ENCODE assay signal across 10 cellular contexts in genomic region chr4:183399166-183399565, GRCh38. TPM values are rescaled to one million over a fixed set of nuclear protein-coding genes. Genes with fewer than 3 reads are reported as not detected.
DNase-seq lines count a peak whose midpoint lies in the region; ATAC-seq and TF ChIP-seq lines count a peak whose summit lies in the region.
"Had no signal": no experiment of that assay in that cellular context is flagged by ENCODE, and none has a peak within 500 bp of the region (broad histone marks: within the 10 kb centered on the region; RNA-seq: fewer than 3 reads in every experiment).

No MANE protein-coding gene starts in this region.

- no peaks in the 10 kb centered on the region for H3K36me3 Mint-ChIP-seq in dendritic cell treated with granulocyte-macrophage colony-stimulating factor and Interleukin-4, amounts not matched to agents 40 ng/mL and 50 ng/mL, for 4 days (ENCODE audit: low read depth)

- no peaks in the 10 kb centered on the region for H3K9me3 Mint-ChIP-seq in dendritic cell treated with granulocyte-macrophage colony-stimulating factor and Interleukin-4, amounts not matched to agents 40 ng/mL and 50 ng/mL, for 4 days

- H3K9ac ChIP-seq in KMS-11 = no peak overlapping the region; the same call in 1 of the 2 replicates

- no peak overlapping the region for H3K4me3 ChIP-seq in KMS-11 (IDR thresholded peaks at IDR 0.05; ENCODE audit: insufficient read depth, low read depth, low read length)
- peak overlapping the region; percentile 74 for H3K4me3 ChIP-seq in osteoblast (ENCODE audit: insufficient read depth, low read length)

- H3K27me3 ChIP-seq in KMS-11 (ENCODE audit: insufficient read depth, low read depth) = no peaks in the 10 kb centered on the region
- H3K27me3 ChIP-seq in osteoblast (ENCODE audit: insufficient read depth, low read length) = no peaks in the 10 kb centered on the region
- H3K27me3 ChIP-seq: SJSA1 had no signal

- peak overlapping the region; percentile 97 for H3K27ac Mint-ChIP-seq in dendritic cell treated with granulocyte-macrophage colony-stimulating factor and Interleukin-4, amounts not matched to agents 40 ng/mL and 50 ng/mL, for 4 days

- H3K9me3 ChIP-seq in osteoblast (ENCODE audit: low read depth, low read length) = no peaks in the 10 kb centered on the region
- H3K9me3 ChIP-seq: SJSA1 had no signal

- H3K4me3 Mint-ChIP-seq in dendritic cell treated with granulocyte-macrophage colony-stimulating factor and Interleukin-4, amounts not matched to agents 40 ng/mL and 50 ng/mL, for 4 days = peak overlapping the region; percentile 82

- DNase-seq in DMS 273 (lab: John Stamatoyannopoulos, UW; ENCODE audit: unreplicated experiment) (peak; percentile 5), DMS 273 treated with DMSO at 0.1 percent for 48 hours (lab: John Stamatoyannopoulos, UW) (no peak), osteoblast (ENCODE audit: insufficient read length, low spot score, missing footprints) (no peak), GF-D8 (lab: John Stamatoyannopoulos, UW) (no peak), occipital lobe (lab: John Stamatoyannopoulos, UW) (no peak)

- TF ChIP-seq CTCF in KMS-11 (conservative IDR thresholded peaks at IDR 0.05; ENCODE audit: low read depth, low read length) (no peak), osteoblast (IDR thresholded peaks at IDR 0.05; ENCODE audit: extremely low read depth, low read depth, low read length) (no peak)

- ATAC-seq in HG02623 (IDR thresholded peaks at IDR 0.05; ENCODE audit: unreplicated experiment) = no peak

- H3K4me2 ChIP-seq in KMS-11 (peak overlapping the region; percentile 95; the same call in 1 of the 2 replicates), osteoblast (ENCODE audit: insufficient read depth, low read length) (peak overlapping the region; percentile 97)

- H3K36me3 ChIP-seq in KMS-11 (ENCODE audit: insufficient read depth) (no peaks in the 10 kb centered on the region), osteoblast (ENCODE audit: insufficient read depth, low read length) (no peaks in the 10 kb centered on the region)
- H3K36me3 ChIP-seq: SJSA1 had no signal

- no peaks in the 10 kb centered on the region for H3K79me2 ChIP-seq in KMS-11 (ENCODE audit: insufficient read depth, low read depth)
- H3K79me2 ChIP-seq in osteoblast (ENCODE audit: insufficient read depth, low read length) = no peaks in the 10 kb centered on the region

- intact Hi-C loops in dendritic cell treated with granulocyte-macrophage colony-stimulating factor and Interleukin-4, amounts not matched to agents 40 ng/mL and 50 ng/mL, for 4 days (cut with micrococcal nuclease) = loop anchor here (2.0 to 10.0 kb wide), 2 partner anchors 300 to 464 kb away; partner anchors contain the start of gene WWC2

- peaks cover 7% of the 10 kb centered on the region for H3K4me1 ChIP-seq in KMS-11 (ENCODE audit: low read depth, poor library complexity, severe bottlenecking)
- H3K4me1 ChIP-seq in osteoblast (ENCODE audit: insufficient read depth, low read length) = peaks cover 3% of the 10 kb centered on the region

- H4K20me1 ChIP-seq in KMS-11 (ENCODE audit: insufficient read depth) (no peaks in the 10 kb centered on the region), osteoblast (ENCODE audit: insufficient read depth, low read length) (no peaks in the 10 kb centered on the region)

- peaks cover 47% of the 10 kb centered on the region for H3K4me1 Mint-ChIP-seq in dendritic cell treated with granulocyte-macrophage colony-stimulating factor and Interleukin-4, amounts not matched to agents 40 ng/mL and 50 ng/mL, for 4 days (ENCODE audit: low read depth)

- H2AFZ ChIP-seq in KMS-11 (ENCODE audit: low read depth) (peak overlapping the region; percentile 98), osteoblast (ENCODE audit: low read length) (peak overlapping the region; percentile 93)

- H3K27ac ChIP-seq in KMS-11 = no peak overlapping the region
- H3K27ac ChIP-seq in osteoblast (ENCODE audit: low read depth, low read length) = no peak overlapping the region
- H3K27ac ChIP-seq: 22Rv1 had no signal

- H3K27me3 Mint-ChIP-seq in dendritic cell treated with granulocyte-macrophage colony-stimulating factor and Interleukin-4, amounts not matched to agents 40 ng/mL and 50 ng/mL, for 4 days = peaks cover 12% of the 10 kb centered on the region

RNA-seq across cellular contexts. Expression of gene CDKN2AIP, which starts 45.3 kb away (rescaled TPM):
- total RNA-seq in osteoblast = 15.2 and 15.9 TPM in 2 replicates
- 28.5 TPM for total RNA-seq in occipital lobe
